ENCODE assay signal across 9 cellular contexts in genomic region chr21:45104560-45104959, GRCh38. TPM values are rescaled to one million over a fixed set of nuclear protein-coding genes. Genes with fewer than 3 reads are reported as not detected.
DNase-seq lines count a peak whose midpoint lies in the region; ATAC-seq, FAIRE-seq and TF ChIP-seq lines count a peak whose summit lies in the region.
"Had no signal": no experiment of that assay in that cellular context is flagged by ENCODE, and none has a peak within 500 bp of the region (broad histone marks: within the 10 kb centered on the region; RNA-seq: fewer than 3 reads in every experiment).

No MANE protein-coding gene starts in this region.

- POLR2A ChIA-PET in A549 (lab: Yijun Ruan, JAX): no interaction called here

- no peak for TF ChIP-seq CTCF in A549 (IDR thresholded peaks at IDR 0.05)
- TF ChIP-seq CTCF in GM12865 (IDR thresholded peaks at IDR 0.05; ENCODE audit: insufficient read depth, low read depth, low read length, missing control alignments): no peak
- TF ChIP-seq CTCF in keratinocyte (optimal IDR thresholded peaks at IDR 0.05 in 1 of 3, IDR thresholded peaks at IDR 0.05 in 1 of 3, conservative IDR thresholded peaks at IDR 0.05 in 1 of 3; ENCODE audit: extremely low read depth in 1 of 3, insufficient read depth in 2 of 3, low read length in 3 of 3): no peak

- peaks cover 6% of the 10 kb centered on the region for H4K20me1 ChIP-seq in keratinocyte (ENCODE audit: control insufficient read depth, extremely low read depth, insufficient read depth, low read length)

- no peaks in the 10 kb centered on the region for H3K36me3 ChIP-seq in keratinocyte (ENCODE audit: control insufficient read depth in 2 of 2, extremely low read depth in 1 of 2, insufficient read depth in 2 of 2, low read length in 2 of 2)

- H3K4me2 ChIP-seq in A549 (peak overlapping the region; percentile 14; the same call in 1 of the 3 replicates), keratinocyte (ENCODE audit: control insufficient read depth, extremely low read depth, insufficient read depth, low read depth, low read length) (peak overlapping the region; percentile 6)

- H2AFZ ChIP-seq in keratinocyte (ENCODE audit: control insufficient read depth, low read length): no peak overlapping the region

- dilution Hi-C loops in keratinocyte (cut with MboI; ENCODE audit: extremely low pct_ligation_motif_present, low sequenced_read_pairs): no loop called here

- FAIRE-seq in A549 (lab: Jason Lieb, UNC) (no peak), keratinocyte (lab: Jason Lieb, UNC) (peak; percentile 82)
- FAIRE-seq: G401.6 had no signal

- no peak for DNase-seq in A549 (ENCODE audit: low read depth in 1 of 2, low spot score in 1 of 2)
- DNase-seq in GM12865 (ENCODE audit: low read depth): peak; percentile 31
- DNase-seq in T-helper 9 cell: peak; percentile 14
- DNase-seq in keratinocyte (ENCODE audit: low read depth, low spot score): no peak
- no peak for DNase-seq in RKO (ENCODE audit: low spot score)

- no peak for TF ChIP-seq POLR2A in A549 (IDR thresholded peaks at IDR 0.05; ENCODE audit: low read length)

- no peaks in the 10 kb centered on the region for H3K27me3 ChIP-seq in keratinocyte (ENCODE audit: control insufficient read depth, extremely low read depth, insufficient read depth, low read length)

- H3K27ac ChIP-seq in A549 (no peak overlapping the region), keratinocyte (ENCODE audit: control insufficient read depth, insufficient read depth, low read length) (no peak overlapping the region)

- no peak for TF ChIP-seq EP300 in A549 (IDR thresholded peaks at IDR 0.05)

- H3K4me3 ChIP-seq in A549 (no peak overlapping the region), GM12865 (ENCODE audit: low read depth, low read length) (no peak overlapping the region), keratinocyte (ENCODE audit: control insufficient read depth in 2 of 3, extremely low read depth in 1 of 3, insufficient read depth in 2 of 3, low read depth in 1 of 3, low read length in 3 of 3) (no peak overlapping the region)

- WGBS in A549 (ENCODE audit: missing lambda C conversion rate): 24% methylated on average over 3 of the region's 3 CpGs

- H3K79me2 ChIP-seq in keratinocyte (ENCODE audit: control insufficient read depth, insufficient read depth, low read length): peaks cover 25% of the 10 kb centered on the region

- ATAC-seq in A549 (peak in 1 of 2 experiments; percentile 47; a peak in 2 of 6 replicates), GM21786 (IDR thresholded peaks at IDR 0.05; ENCODE audit: unreplicated experiment) (no peak), GM18867 (IDR thresholded peaks at IDR 0.05; ENCODE audit: unreplicated experiment) (no peak), GM18517 (IDR thresholded peaks at IDR 0.05; ENCODE audit: unreplicated experiment) (no peak)

- no peak for TF ChIP-seq RAD21 in A549 (conservative IDR thresholded peaks at IDR 0.05 in 1 of 2, IDR thresholded peaks at IDR 0.05 in 1 of 2)

- H3K4me1 ChIP-seq in A549 (peaks cover 19% of the 10 kb centered on the region; the same call in 2 of the 3 replicates), keratinocyte (ENCODE audit: control insufficient read depth, extremely low read depth, insufficient read depth, low read length) (peaks cover 28% of the 10 kb centered on the region)

- CTCF ChIA-PET in A549 (lab: Yijun Ruan, JAX): interaction anchor here (1.4 kb wide), 1 partner anchor 22 kb away, joined by 3 read pairs; no protein-coding TSS in a partner anchor

- no peaks in the 10 kb centered on the region for H3K9me1 ChIP-seq in keratinocyte (ENCODE audit: control insufficient read depth, extremely low read depth, insufficient read depth, low read length)

- no peaks in the 10 kb centered on the region for H3K9me3 ChIP-seq in A549
- no peaks in the 10 kb centered on the region for H3K9me3 ChIP-seq in keratinocyte (ENCODE audit: control insufficient read depth, low read depth, low read length)

- H3K9ac ChIP-seq in keratinocyte (ENCODE audit: control insufficient read depth, extremely low read depth, insufficient read depth, low read length): no peak overlapping the region

TF ChIP-seq in A549, 52 proteins besides CTCF, POLR2A, EP300 and RAD21 (continues in another document):
- no peak for TF ChIP-seq ZFP36 (IDR thresholded peaks at IDR 0.05; ENCODE audit: borderline replicate concordance, partially characterized antibody)
- TF ChIP-seq, protein P1, sequence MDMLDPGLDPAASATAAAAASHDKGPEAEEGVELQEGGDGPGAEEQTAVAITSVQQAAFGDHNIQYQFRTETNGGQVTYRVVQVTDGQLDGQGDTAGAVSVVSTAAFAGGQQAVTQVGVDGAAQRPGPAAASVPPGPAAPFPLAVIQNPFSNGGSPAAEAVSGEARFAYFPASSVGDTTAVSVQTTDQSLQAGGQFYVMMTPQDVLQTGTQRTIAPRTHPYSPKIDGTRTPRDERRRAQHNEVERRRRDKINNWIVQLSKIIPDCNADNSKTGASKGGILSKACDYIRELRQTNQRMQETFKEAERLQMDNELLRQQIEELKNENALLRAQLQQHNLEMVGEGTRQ (IDR thresholded peaks at IDR 0.05): no peak
- TF ChIP-seq NPAS2 (CRISPR knock-in tag; IDR thresholded peaks at IDR 0.05; ENCODE audit: borderline replicate concordance): no peak
- no peak for TF ChIP-seq ZC3H11A (IDR thresholded peaks at IDR 0.05)
- TF ChIP-seq EHF (CRISPR knock-in tag; IDR thresholded peaks at IDR 0.05): no peak
- no peak for TF ChIP-seq PHF8 (IDR thresholded peaks at IDR 0.05; ENCODE audit: borderline replicate concordance, low read depth)
- TF ChIP-seq ZSCAN20 (CRISPR knock-in tag; IDR thresholded peaks at IDR 0.05): no peak
- TF ChIP-seq, protein P2, sequence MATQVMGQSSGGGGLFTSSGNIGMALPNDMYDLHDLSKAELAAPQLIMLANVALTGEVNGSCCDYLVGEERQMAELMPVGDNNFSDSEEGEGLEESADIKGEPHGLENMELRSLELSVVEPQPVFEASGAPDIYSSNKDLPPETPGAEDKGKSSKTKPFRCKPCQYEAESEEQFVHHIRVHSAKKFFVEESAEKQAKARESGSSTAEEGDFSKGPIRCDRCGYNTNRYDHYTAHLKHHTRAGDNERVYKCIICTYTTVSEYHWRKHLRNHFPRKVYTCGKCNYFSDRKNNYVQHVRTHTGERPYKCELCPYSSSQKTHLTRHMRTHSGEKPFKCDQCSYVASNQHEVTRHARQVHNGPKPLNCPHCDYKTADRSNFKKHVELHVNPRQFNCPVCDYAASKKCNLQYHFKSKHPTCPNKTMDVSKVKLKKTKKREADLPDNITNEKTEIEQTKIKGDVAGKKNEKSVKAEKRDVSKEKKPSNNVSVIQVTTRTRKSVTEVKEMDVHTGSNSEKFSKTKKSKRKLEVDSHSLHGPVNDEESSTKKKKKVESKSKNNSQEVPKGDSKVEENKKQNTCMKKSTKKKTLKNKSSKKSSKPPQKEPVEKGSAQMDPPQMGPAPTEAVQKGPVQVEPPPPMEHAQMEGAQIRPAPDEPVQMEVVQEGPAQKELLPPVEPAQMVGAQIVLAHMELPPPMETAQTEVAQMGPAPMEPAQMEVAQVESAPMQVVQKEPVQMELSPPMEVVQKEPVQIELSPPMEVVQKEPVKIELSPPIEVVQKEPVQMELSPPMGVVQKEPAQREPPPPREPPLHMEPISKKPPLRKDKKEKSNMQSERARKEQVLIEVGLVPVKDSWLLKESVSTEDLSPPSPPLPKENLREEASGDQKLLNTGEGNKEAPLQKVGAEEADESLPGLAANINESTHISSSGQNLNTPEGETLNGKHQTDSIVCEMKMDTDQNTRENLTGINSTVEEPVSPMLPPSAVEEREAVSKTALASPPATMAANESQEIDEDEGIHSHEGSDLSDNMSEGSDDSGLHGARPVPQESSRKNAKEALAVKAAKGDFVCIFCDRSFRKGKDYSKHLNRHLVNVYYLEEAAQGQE (IDR thresholded peaks at IDR 0.05): no peak
- TF ChIP-seq MAZ (IDR thresholded peaks at IDR 0.05; ENCODE audit: borderline replicate concordance, low read depth, low read length): no peak
- TF ChIP-seq, protein P3, sequence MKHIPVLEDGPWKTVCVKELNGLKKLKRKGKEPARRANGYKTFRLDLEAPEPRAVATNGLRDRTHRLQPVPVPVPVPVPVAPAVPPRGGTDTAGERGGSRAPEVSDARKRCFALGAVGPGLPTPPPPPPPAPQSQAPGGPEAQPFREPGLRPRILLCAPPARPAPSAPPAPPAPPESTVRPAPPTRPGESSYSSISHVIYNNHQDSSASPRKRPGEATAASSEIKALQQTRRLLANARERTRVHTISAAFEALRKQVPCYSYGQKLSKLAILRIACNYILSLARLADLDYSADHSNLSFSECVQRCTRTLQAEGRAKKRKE (CRISPR knock-in tag; IDR thresholded peaks at IDR 0.05; ENCODE audit: low read depth): no peak
- no peak for TF ChIP-seq POLR2AphosphoS2 (conservative IDR thresholded peaks at IDR 0.05; ENCODE audit: low read length)
- no peak for TF ChIP-seq HOXA7 (CRISPR knock-in tag; IDR thresholded peaks at IDR 0.05)
- TF ChIP-seq, protein P4, sequence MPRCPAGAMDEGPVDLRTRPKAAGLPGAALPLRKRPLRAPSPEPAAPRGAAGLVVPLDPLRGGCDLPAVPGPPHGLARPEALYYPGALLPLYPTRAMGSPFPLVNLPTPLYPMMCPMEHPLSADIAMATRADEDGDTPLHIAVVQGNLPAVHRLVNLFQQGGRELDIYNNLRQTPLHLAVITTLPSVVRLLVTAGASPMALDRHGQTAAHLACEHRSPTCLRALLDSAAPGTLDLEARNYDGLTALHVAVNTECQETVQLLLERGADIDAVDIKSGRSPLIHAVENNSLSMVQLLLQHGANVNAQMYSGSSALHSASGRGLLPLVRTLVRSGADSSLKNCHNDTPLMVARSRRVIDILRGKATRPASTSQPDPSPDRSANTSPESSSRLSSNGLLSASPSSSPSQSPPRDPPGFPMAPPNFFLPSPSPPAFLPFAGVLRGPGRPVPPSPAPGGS (IDR thresholded peaks at IDR 0.05): no peak
- TF ChIP-seq RARB (CRISPR knock-in tag; IDR thresholded peaks at IDR 0.05): no peak

RNA-seq across cellular contexts. Expression of gene ADARB1, which starts 30.2 kb away (rescaled TPM):
- polyA plus RNA-seq in A549 (2011; rRNA removed): 2.8 and 3.2 TPM in 2 replicates
- polyA plus RNA-seq in A549 (2012; cell fraction: cytosol; rRNA removed): 2.5 and 3.0 TPM in 2 replicates
- 7.2 and 8.4 TPM in 2 replicates for polyA plus RNA-seq in A549 (2012; cell fraction: nucleus; rRNA removed)
- polyA plus RNA-seq in A549 (2017; fragmentation: RNase III; extraction: RNeasy Plus Mini Kit Qiagen cat#74134 plus additional on column Dnase treatment): 5.0 to 6.7 TPM (median 5.7 TPM) in 3 replicates
- 4.7 and 5.2 TPM in 2 replicates for polyA minus RNA-seq in A549 (2011; rRNA and poly(A)+ RNA removed)
- polyA plus RNA-seq in keratinocyte: 10.9 to 13.5 TPM (median 13.0 TPM) in 3 replicates
- polyA plus RNA-seq in keratinocyte (2011; ENCODE audit: low read depth): 7.1 TPM
- 9.4 and 10.5 TPM in 2 replicates for polyA plus RNA-seq in keratinocyte (2011; cell fraction: cytosol; rRNA removed)
- polyA plus RNA-seq in keratinocyte (2011; cell fraction: nucleus; rRNA removed): 27.9 and 35.6 TPM in 2 replicates
- 7.8 and 19.4 TPM in 2 replicates for polyA plus RNA-seq in keratinocyte (2012; ENCODE audit: low replicate concordance)
- polyA minus RNA-seq in keratinocyte: 15.5 to 39.2 TPM (median 19.8 TPM) in 3 replicates
- polyA minus RNA-seq in keratinocyte (2011; cell fraction: cytosol; rRNA and poly(A)+ RNA removed): 10.0 TPM
- polyA minus RNA-seq in keratinocyte (2011; cell fraction: nucleus; rRNA and poly(A)+ RNA removed): 13.6 and 31.1 TPM in 2 replicates

Comparison
In these comparisons a context has a peak if more than half of its experiments do, and no peak if none do; other contexts are left out.
1. DNase-seq: peak in GM12865 (single experiment) and T-helper 9 cell (single experiment); none in A549 (0 of 2), keratinocyte (single experiment) and RKO (single experiment).